8 cellular contexts compared by ENCODE assay signal in the genomic region with DNA sequence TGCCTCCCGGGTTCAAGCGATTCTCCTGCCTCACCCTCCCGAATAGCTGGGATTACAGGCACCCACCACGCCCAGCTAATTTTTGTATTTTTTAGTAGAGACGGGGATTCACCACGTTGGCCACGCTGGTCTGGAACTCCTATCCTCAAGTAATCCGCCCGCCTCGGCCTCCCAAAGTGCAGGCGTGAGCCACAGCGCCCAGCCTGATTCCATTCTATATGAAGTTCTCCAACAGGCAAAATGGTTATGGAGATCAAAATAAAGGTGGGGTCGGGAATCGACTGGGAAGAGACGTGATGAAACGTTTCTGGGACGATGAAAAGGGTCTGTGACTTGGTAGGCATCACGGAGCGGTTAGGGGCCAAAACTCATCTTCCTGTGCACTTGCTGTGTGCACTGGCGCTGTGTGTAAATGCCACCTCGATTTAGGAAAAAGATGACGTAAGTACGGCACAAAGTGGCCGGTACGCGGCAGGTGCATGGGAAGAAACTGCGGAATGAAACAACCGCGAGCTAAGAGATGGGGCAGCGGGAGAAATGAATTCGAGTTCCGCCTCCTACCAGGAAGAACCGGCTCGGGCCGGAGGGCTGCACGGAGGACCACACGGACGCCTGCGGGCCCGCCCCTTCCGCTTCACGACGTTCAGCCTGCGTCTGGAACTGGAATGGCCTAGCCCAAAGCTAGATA. TPM values are rescaled to one million over a fixed set of nuclear protein-coding genes. Genes with fewer than 3 reads are reported as not detected.
A peak's percentile ranks its signal among the peaks of the same experiment; 100 is the strongest.
DNase-seq lines count a peak whose midpoint lies in the region; ATAC-seq and TF ChIP-seq lines count a peak whose summit lies in the region.

No MANE protein-coding gene starts in this region.

- peak overlapping the region; percentile 87 for H3K4me3 Mint-ChIP-seq in activated T-cell treated with anti-CD3 and anti-CD28 coated beads, Interleukin-2, amount 50 U/mL, for 4 hours

- H3K36me3 ChIP-seq in HUES6 (ENCODE audit: control insufficient read depth, insufficient read depth, low read length) (peaks cover 15% of the 10 kb centered on the region; the same call in 1 of the 2 replicates), muscle layer of duodenum (ENCODE audit: control insufficient read depth in 1 of 2, insufficient read depth in 2 of 2, low read length in 2 of 2) (peaks cover 0 to 4% of the 10 kb centered on the region in 2 donors)

- H3K27ac ChIP-seq in HUES6 (ENCODE audit: low read depth, low read length) = peak overlapping the region; percentile 99
- peak overlapping the region; percentile 99 for H3K27ac ChIP-seq in muscle layer of duodenum (ENCODE audit: low read length)

- no peaks in the 10 kb centered on the region for H3K27me3 ChIP-seq in HUES6 (ENCODE audit: control insufficient read depth, insufficient read depth, low read length)
- no peaks in the 10 kb centered on the region for H3K27me3 ChIP-seq in muscle layer of duodenum (ENCODE audit: low read depth, low read length)

- H3K4me3 ChIP-seq in HUES6 (ENCODE audit: low read depth, low read length) (peak overlapping the region; percentile 85), muscle layer of duodenum (ENCODE audit: low read depth in 1 of 2, low read length in 2 of 2) (peak overlapping the region; percentile 94 to 99)

- H3K27me3 Mint-ChIP-seq in activated T-cell treated with anti-CD3 and anti-CD28 coated beads, Interleukin-2, amount 50 U/mL, for 4 hours (ENCODE audit: low read depth) = no peaks in the 10 kb centered on the region

- peaks cover 14% of the 10 kb centered on the region; the same call in 1 of the 2 replicates for H3K4me1 ChIP-seq in HUES6 (ENCODE audit: control insufficient read depth, insufficient read depth, low read length)
- H3K4me1 ChIP-seq in muscle layer of duodenum (ENCODE audit: control insufficient read depth in 1 of 2, insufficient read depth in 2 of 2, low read length in 2 of 2) = peaks cover 21 to 23% of the 10 kb centered on the region in 2 donors

- peaks cover 29% of the 10 kb centered on the region for H3K4me1 Mint-ChIP-seq in activated T-cell treated with anti-CD3 and anti-CD28 coated beads, Interleukin-2, amount 50 U/mL, for 4 hours (ENCODE audit: low read depth)

- peaks cover 14% of the 10 kb centered on the region for H3K36me3 Mint-ChIP-seq in activated T-cell treated with anti-CD3 and anti-CD28 coated beads, Interleukin-2, amount 50 U/mL, for 4 hours (ENCODE audit: insufficient read depth)

- H3K9me3 ChIP-seq in HUES6 (ENCODE audit: control insufficient read depth, insufficient read depth, low read depth, low read length) (no peaks in the 10 kb centered on the region), muscle layer of duodenum (ENCODE audit: control insufficient read depth in 1 of 2, low read length in 2 of 2) (no peaks in the 10 kb centered on the region)

- no peaks in the 10 kb centered on the region for H3K9me3 Mint-ChIP-seq in activated T-cell treated with anti-CD3 and anti-CD28 coated beads, Interleukin-2, amount 50 U/mL, for 4 hours

- DNase-seq in COR-L47 (lab: John Stamatoyannopoulos, UW) = peak; percentile 80
- peak; percentile 75 for DNase-seq in activated T-cell treated with anti-CD3 and anti-CD28 coated beads, Interleukin-2, amount 50 U/mL, for 4 hours
- DNase-seq in stimulated activated CD8-positive, alpha-beta memory T cell treated with anti-CD3 and anti-CD28 coated beads, Interleukin-7, amount 100 ng/mL, for 24 hours (ENCODE audit: low read depth) = peak; percentile 68

- peak overlapping the region; percentile 98 for H3K9ac ChIP-seq in HUES6 (ENCODE audit: low read length)

- ATAC-seq in GM21390 (IDR thresholded peaks at IDR 0.05; ENCODE audit: unreplicated experiment) (peak; percentile 44), esophagus mucosa (peak; percentile 79)
- peak; percentile 58 to 65 for ATAC-seq in activated T-cell treated with anti-CD3 and anti-CD28 coated beads, Interleukin-2, amount 50 U/mL, for 4 hours

TF ChIP-seq in PFSK-1, 5 proteins besides CTCF, POLR2A, EP300 and RAD21:
- TF ChIP-seq POLR2AphosphoS5 (IDR thresholded peaks at IDR 0.05; ENCODE audit: low read depth, low read length) (peak; percentile 53), SIN3A (IDR thresholded peaks at IDR 0.05; ENCODE audit: borderline replicate concordance, insufficient read depth, low read length) (peak; percentile 77; the same call in 1 of the 2 replicates), FOXP2 (optimal IDR thresholded peaks at IDR 0.05; ENCODE audit: borderline replicate concordance, extremely low read depth, extremely low read length, insufficient read depth) (peak; percentile 56), TAF1 (IDR thresholded peaks at IDR 0.05; ENCODE audit: borderline replicate concordance, insufficient read depth, low read length) (peak; percentile 70; the same call in 1 of the 2 replicates)
- TF ChIP-seq, protein P1, sequence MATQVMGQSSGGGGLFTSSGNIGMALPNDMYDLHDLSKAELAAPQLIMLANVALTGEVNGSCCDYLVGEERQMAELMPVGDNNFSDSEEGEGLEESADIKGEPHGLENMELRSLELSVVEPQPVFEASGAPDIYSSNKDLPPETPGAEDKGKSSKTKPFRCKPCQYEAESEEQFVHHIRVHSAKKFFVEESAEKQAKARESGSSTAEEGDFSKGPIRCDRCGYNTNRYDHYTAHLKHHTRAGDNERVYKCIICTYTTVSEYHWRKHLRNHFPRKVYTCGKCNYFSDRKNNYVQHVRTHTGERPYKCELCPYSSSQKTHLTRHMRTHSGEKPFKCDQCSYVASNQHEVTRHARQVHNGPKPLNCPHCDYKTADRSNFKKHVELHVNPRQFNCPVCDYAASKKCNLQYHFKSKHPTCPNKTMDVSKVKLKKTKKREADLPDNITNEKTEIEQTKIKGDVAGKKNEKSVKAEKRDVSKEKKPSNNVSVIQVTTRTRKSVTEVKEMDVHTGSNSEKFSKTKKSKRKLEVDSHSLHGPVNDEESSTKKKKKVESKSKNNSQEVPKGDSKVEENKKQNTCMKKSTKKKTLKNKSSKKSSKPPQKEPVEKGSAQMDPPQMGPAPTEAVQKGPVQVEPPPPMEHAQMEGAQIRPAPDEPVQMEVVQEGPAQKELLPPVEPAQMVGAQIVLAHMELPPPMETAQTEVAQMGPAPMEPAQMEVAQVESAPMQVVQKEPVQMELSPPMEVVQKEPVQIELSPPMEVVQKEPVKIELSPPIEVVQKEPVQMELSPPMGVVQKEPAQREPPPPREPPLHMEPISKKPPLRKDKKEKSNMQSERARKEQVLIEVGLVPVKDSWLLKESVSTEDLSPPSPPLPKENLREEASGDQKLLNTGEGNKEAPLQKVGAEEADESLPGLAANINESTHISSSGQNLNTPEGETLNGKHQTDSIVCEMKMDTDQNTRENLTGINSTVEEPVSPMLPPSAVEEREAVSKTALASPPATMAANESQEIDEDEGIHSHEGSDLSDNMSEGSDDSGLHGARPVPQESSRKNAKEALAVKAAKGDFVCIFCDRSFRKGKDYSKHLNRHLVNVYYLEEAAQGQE (IDR thresholded peaks at IDR 0.05; ENCODE audit: insufficient read depth in 1 of 2, low read depth in 2 of 2, low read length in 2 of 2) = no peak

RNA-seq across cellular contexts. Expression of a gene that starts 1.6 kb away (rescaled TPM):
- 227 TPM for polyA plus RNA-seq in PFSK-1 (2012; ENCODE audit: insufficient read length, low read depth)
- total RNA-seq in activated T-cell treated with anti-CD3 and anti-CD28 coated beads, Interleukin-2, amount 50 U/mL, for 4 hours = 100 to 1,000 TPM in 1 of 3 donors, 10 to 100 TPM in 2; 93.0 to 106 (median 98.9) TPM
- 74.1 TPM for total RNA-seq in esophagus mucosa

RNA-seq across cellular contexts. Expression of a gene that starts 2.6 kb away (rescaled TPM):
- 48.2 TPM for polyA plus RNA-seq in PFSK-1 (2012; ENCODE audit: insufficient read length, low read depth)
- 10 to 100 TPM; 27.3 to 34.9 (median 34.3) TPM for total RNA-seq in activated T-cell treated with anti-CD3 and anti-CD28 coated beads, Interleukin-2, amount 50 U/mL, for 4 hours
- total RNA-seq in esophagus mucosa = 8.5 TPM

RNA-seq across cellular contexts. Expression of a gene that starts 19.3 kb away (rescaled TPM):
- polyA plus RNA-seq in PFSK-1 (2012; ENCODE audit: insufficient read length, low read depth) = 7.4 TPM
- under 1 TPM in 1 of 3 donors, not detected in 2; 0.08 TPM for total RNA-seq in activated T-cell treated with anti-CD3 and anti-CD28 coated beads, Interleukin-2, amount 50 U/mL, for 4 hours
- 1.6 TPM for total RNA-seq in esophagus mucosa

RNA-seq across cellular contexts. Expression of a gene that starts 31.9 kb away (rescaled TPM):
- polyA plus RNA-seq in PFSK-1 (2012; ENCODE audit: insufficient read length, low read depth) = 0.20 TPM
- not detected for total RNA-seq in activated T-cell treated with anti-CD3 and anti-CD28 coated beads, Interleukin-2, amount 50 U/mL, for 4 hours
- 0.04 TPM for total RNA-seq in esophagus mucosa

RNA-seq across cellular contexts. Expression of a gene that starts 35.0 kb away (rescaled TPM):
- 0.51 TPM for polyA plus RNA-seq in PFSK-1 (2012; ENCODE audit: insufficient read length, low read depth)
- under 1 TPM; 0.10 to 0.24 (median 0.13) TPM for total RNA-seq in activated T-cell treated with anti-CD3 and anti-CD28 coated beads, Interleukin-2, amount 50 U/mL, for 4 hours
- total RNA-seq in esophagus mucosa = 0.36 TPM

Comparison
In these comparisons a context has a peak if more than half of its experiments do, and no peak if none do; other contexts are left out.
1. Peak in every context shown above with its lines: DNase-seq, ATAC-seq, H3K4me3 ChIP-seq and H3K27ac ChIP-seq.